ENCODE assay signal across 8 cellular contexts in the genomic region with DNA sequence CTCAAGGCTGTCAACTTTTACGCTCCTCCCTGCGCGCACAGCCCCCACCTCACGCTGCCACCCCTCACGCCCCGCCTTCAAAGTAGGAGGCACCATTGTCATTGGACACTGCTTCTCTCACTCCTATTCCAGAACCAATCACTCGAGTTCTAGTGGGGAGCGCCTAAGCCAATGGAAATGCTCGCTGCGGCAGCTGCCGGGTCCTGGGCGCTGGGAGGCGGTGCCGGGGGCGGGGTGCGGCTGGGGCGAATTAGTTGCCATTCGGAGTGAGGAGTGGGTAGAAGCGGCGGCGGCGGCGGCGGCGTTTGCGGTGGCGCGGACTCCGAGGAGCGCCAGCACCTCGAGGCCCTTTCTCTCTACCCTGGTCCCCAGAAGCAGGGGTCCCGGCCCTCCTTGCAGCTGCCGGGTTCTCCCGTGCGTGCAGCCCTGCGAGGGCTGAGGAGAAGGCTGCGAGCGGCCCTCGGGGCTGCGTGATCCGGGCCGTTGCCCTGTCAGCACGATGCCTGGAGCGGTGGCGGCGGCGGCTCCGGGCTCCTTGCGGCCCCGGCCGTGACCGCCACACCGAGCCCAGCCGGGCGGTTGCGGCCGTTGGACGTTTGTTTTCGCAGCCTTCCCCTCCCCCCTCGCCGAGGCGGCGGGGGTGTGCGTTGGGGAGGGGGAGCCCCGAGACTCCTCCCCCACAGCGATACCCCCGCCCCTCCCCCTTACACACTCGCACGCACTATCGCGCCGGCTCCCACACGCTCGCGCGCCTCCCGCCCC. TPM values are rescaled to one million over a fixed set of nuclear protein-coding genes. Genes with fewer than 3 reads are reported as not detected.
DNase-seq lines count a peak whose midpoint lies in the region; ATAC-seq and TF ChIP-seq lines count a peak whose summit lies in the region.

A gene (plus strand): TSS at position 253 of the 762 bp plus-strand sequence. CDS start 555 bp downstream, outside the sequence.

- CTCF ChIA-PET in Calu3 (lab: Charles Lee) = interaction anchor here (0.6 to 2.4 kb wide), 8 partner anchors 9 to 288 kb away, joined by 3 to 10 read pairs (median 3); no protein-coding TSS in a partner anchor

- H3K36me3 ChIP-seq in HUES64 (ENCODE audit: insufficient read depth, low read length) = no peaks in the 10 kb centered on the region
- H3K36me3 ChIP-seq in OCI-LY1 (ENCODE audit: insufficient read depth, low read length) = peaks cover 4% of the 10 kb centered on the region; the same call in 1 of the 2 replicates

- intact Hi-C loops in Calu3 (cut with micrococcal nuclease; ENCODE audit: unreplicated experiment) = loop anchor here (1.0 kb wide), 2 partner anchors 204 to 249 kb away; no protein-coding TSS in a partner anchor

- peak within 1 kb of the TSS; percentile 97; the same call in 1 of the 2 replicates for H3K27ac ChIP-seq in HUES64 (ENCODE audit: low read depth, low read length)
- H3K27ac ChIP-seq in OCI-LY1 (ENCODE audit: low read depth, low read length, poor library complexity, severe bottlenecking) = peak within 1 kb of the TSS; percentile 95

- peak within 1 kb of the TSS; percentile 94 for H3K4me2 ChIP-seq in OCI-LY1 (ENCODE audit: low read length)

- peak within 1 kb of the TSS; percentile 88 for H3K4me3 ChIP-seq in HUES64 (ENCODE audit: low read length)
- peak within 1 kb of the TSS; percentile 95 for H3K4me3 ChIP-seq in OCI-LY1 (ENCODE audit: low read depth, low read length, poor library complexity, severe bottlenecking)

- H3K36me3 Mint-ChIP-seq in Calu3 (ENCODE audit: insufficient read depth, unreplicated experiment) (no peaks in the 10 kb centered on the region), endothelial cell (ENCODE audit: low read depth, unreplicated experiment) (no peaks in the 10 kb centered on the region), mesothelial cell of epicardium (no peaks in the 10 kb centered on the region)

- under 1% methylated on average over 67 of the region's 77 CpGs for WGBS in HUES64

- no TSS peak for BruUV-seq in Calu3 (replicated peaks; lab: Mats Ljungman, UMichigan)

- H3K27ac Mint-ChIP-seq in Calu3 (ENCODE audit: unreplicated experiment) = peak within 1 kb of the TSS; percentile 52
- peak within 1 kb of the TSS; percentile 59 for H3K27ac Mint-ChIP-seq in endothelial cell (ENCODE audit: unreplicated experiment)
- H3K27ac Mint-ChIP-seq in mesothelial cell of epicardium = peak within 1 kb of the TSS; percentile 54

- H3K27me3 Mint-ChIP-seq in Calu3 (ENCODE audit: unreplicated experiment) = no peaks in the 10 kb centered on the region
- H3K27me3 Mint-ChIP-seq in endothelial cell (ENCODE audit: unreplicated experiment) = peaks cover 2% of the 10 kb centered on the region
- H3K27me3 Mint-ChIP-seq in mesothelial cell of epicardium (ENCODE audit: low read depth) = no peaks in the 10 kb centered on the region

- H3K9me3 ChIP-seq in HUES64 (ENCODE audit: insufficient read depth, low read depth, low read length) (no peaks in the 10 kb centered on the region), OCI-LY1 (ENCODE audit: low read length) (no peaks in the 10 kb centered on the region)

- no peaks in the 10 kb centered on the region for H3F3A ChIP-seq in OCI-LY1 (ENCODE audit: insufficient read depth, low read length)

- peak; percentile 81 for ATAC-seq in GM21447 (IDR thresholded peaks at IDR 0.05; ENCODE audit: unreplicated experiment)

- H3K4me1 Mint-ChIP-seq in Calu3 (ENCODE audit: low read depth, unreplicated experiment) (no peaks in the 10 kb centered on the region), endothelial cell (ENCODE audit: unreplicated experiment) (peaks cover 7% of the 10 kb centered on the region), mesothelial cell of epicardium (peaks cover 9% of the 10 kb centered on the region)

- no peaks in the 10 kb centered on the region for H3K9me3 Mint-ChIP-seq in Calu3 (ENCODE audit: low read depth, unreplicated experiment)
- no peaks in the 10 kb centered on the region for H3K9me3 Mint-ChIP-seq in endothelial cell (ENCODE audit: unreplicated experiment)
- no peaks in the 10 kb centered on the region for H3K9me3 Mint-ChIP-seq in mesothelial cell of epicardium

- H2AFZ ChIP-seq in OCI-LY1 (ENCODE audit: low read length) = no peak within 1 kb of the TSS

- peak within 1 kb of the TSS; percentile 84 for H3K9ac ChIP-seq in HUES64 (ENCODE audit: low read depth, low read length)
- peak within 1 kb of the TSS; percentile 96 for H3K9ac ChIP-seq in OCI-LY1 (ENCODE audit: low read length)

- H3K4me3 Mint-ChIP-seq in Calu3 (ENCODE audit: low read depth, unreplicated experiment) (no peak within 1 kb of the TSS), endothelial cell (ENCODE audit: unreplicated experiment) (peak within 1 kb of the TSS; percentile 92), mesothelial cell of epicardium (peak within 1 kb of the TSS; percentile 90)

- H3K27me3 ChIP-seq in HUES64 (ENCODE audit: insufficient read depth, low read length) (no peaks in the 10 kb centered on the region), OCI-LY1 (ENCODE audit: insufficient read depth, low read length) (no peaks in the 10 kb centered on the region)

- H4K20me1 ChIP-seq in OCI-LY1 (ENCODE audit: insufficient read depth, low read length) = no peaks in the 10 kb centered on the region

- no peak for TF ChIP-seq CTCF in Calu3 (IDR thresholded peaks at IDR 0.05; ENCODE audit: unreplicated experiment)
- TF ChIP-seq CTCF in OCI-LY1 (IDR thresholded peaks at IDR 0.05; ENCODE audit: low read length) = no peak
- no peak for TF ChIP-seq CTCF in endothelial cell (IDR thresholded peaks at IDR 0.05; ENCODE audit: unreplicated experiment)
- no peak for TF ChIP-seq CTCF in mesothelial cell of epicardium (IDR thresholded peaks at IDR 0.05; ENCODE audit: unreplicated experiment)

- H3K4me1 ChIP-seq in HUES64 (ENCODE audit: insufficient read depth, low read length) (peaks cover 34% of the 10 kb centered on the region), OCI-LY1 (ENCODE audit: insufficient read depth, low read length, severe bottlenecking) (peaks cover 49% of the 10 kb centered on the region)

- H3K9me2 ChIP-seq in OCI-LY1 (ENCODE audit: low read depth, low read length) = no peaks in the 10 kb centered on the region

- peak; percentile 99 for DNase-seq in Calu3
- peak; percentile 94 for DNase-seq in activated CD8-positive, alpha-beta memory T cell treated with anti-CD3 and anti-CD28 coated beads, Interleukin-2, amount 50 U/mL, for 4 hours
- DNase-seq in endothelial cell (ENCODE audit: low spot score) = peak; percentile 94
- peak; percentile 90 to 97 for DNase-seq in mesothelial cell of epicardium (ENCODE audit: low spot score in 2 of 2, unreplicated experiment in 2 of 2)
- peak; percentile 90 to 94 for DNase-seq in stimulated activated CD8-positive, alpha-beta memory T cell treated with anti-CD3 and anti-CD28 coated beads, Interleukin-15, amount 100 ng/mL, for 48 hours (ENCODE audit: low read depth in 2 of 2)

- peaks cover 41% of the 10 kb centered on the region for H3K79me2 ChIP-seq in OCI-LY1 (ENCODE audit: insufficient read depth, low read length)

RNA-seq across cellular contexts. Expression of the gene that starts here (rescaled TPM):
- total RNA-seq in Calu3 (2022) (10.1 and 12.9 TPM in 2 replicates), endothelial cell (ENCODE audit: unreplicated experiment) (13.8 TPM), mesothelial cell of epicardium (30.2 to 30.7 TPM (median 30.4 TPM) in 3 replicates)
- polyA plus RNA-seq in HUES64 (2013, experiment 1 of 2) = 11.6 TPM
- 20.0 TPM for polyA plus RNA-seq in HUES64 (2013, experiment 2 of 2)

Comparison
In these comparisons a context has a peak if more than half of its experiments do, and no peak if none do; other contexts are left out.
1. Peak in every context shown above with its lines: DNase-seq, ATAC-seq, H3K4me3 ChIP-seq and H3K27ac ChIP-seq.